25 cellular contexts compared by ENCODE assay signal in genomic region chr12:69345077-69345476, GRCh38. TPM values are rescaled to one million over a fixed set of nuclear protein-coding genes. Genes with fewer than 3 reads are reported as not detected.
A peak's percentile ranks its signal among the peaks of the same experiment; 100 is the strongest.
DNase-seq lines count a peak whose midpoint lies in the region; ATAC-seq, FAIRE-seq and TF ChIP-seq lines count a peak whose summit lies in the region.
"Had no signal": no experiment of that assay in that cellular context is flagged by ENCODE, and none has a peak within 500 bp of the region (broad histone marks: within the 10 kb centered on the region; RNA-seq: fewer than 3 reads in every experiment).

No MANE protein-coding gene starts in this region.

- POLR2A ChIA-PET in HEK293 (lab: Yijun Ruan, JAX) (no interaction called here), K562 (lab: Yijun Ruan, JAX) (interaction anchor here (0.7 kb wide), 1 partner anchor 393 kb away, joined by 3 read pairs; no protein-coding TSS in a partner anchor)

- H3K4me1 ChIP-seq in HEK293 (ENCODE audit: control insufficient read depth, insufficient read depth, low read length) (no peaks in the 10 kb centered on the region), K562 (replicated peaks in 1 of 2; ENCODE audit: control insufficient read depth in 2 of 2, insufficient read depth in 2 of 2, low read length in 2 of 2) (peaks cover 4 to 14% of the 10 kb centered on the region in 2 experiments; a peak in 4 of 5 replicates), neutrophil (ENCODE audit: control insufficient read depth in 1 of 2, insufficient read depth in 1 of 2, low read depth in 1 of 2, low read length in 1 of 2) (peaks cover 78 to 89% of the 10 kb centered on the region in 2 experiments)
- H3K4me1 ChIP-seq: A549, BE2C had no signal

- no peak for TF ChIP-seq RAD21 in K562 (CRISPR knock-in tag; conservative IDR thresholded peaks at IDR 0.05 in 1 of 2, IDR thresholded peaks at IDR 0.05 in 1 of 2)

- no peaks in the 10 kb centered on the region for H3K9me1 ChIP-seq in K562 (ENCODE audit: control insufficient read depth, insufficient read depth, low read length)

- CTCF ChIA-PET in HEK293 (lab: Yijun Ruan, JAX), result interaction anchor here (0.6 kb wide), 1 partner anchor 1294 kb away, joined by 4 read pairs; no protein-coding TSS in a partner anchor
- CTCF ChIA-PET in K562 (lab: Yijun Ruan, JAX; ENCODE audit: low intra/inter-chr PET ratio), result no interaction called here

- DNase-seq in K562 (ENCODE audit: extremely low read depth in 1 of 4, low spot score in 3 of 4) (no peak), foreskin fibroblast (no peak), T-helper 17 cell (no peak)
- no peak for DNase-seq in activated CD4-positive, alpha-beta T cell treated with anti-CD3 and anti-CD28 coated beads, Interleukin-2, amount 50 U/mL, for 48 hours
- DNase-seq: 8988T; ACHN; AML-193; BE2C; Caco-2; CD4-positive, CD25-positive, alpha-beta regulatory T cell; CD8-positive, alpha-beta T cell; DMS153; DND-41; GM23248; H7; HCEC 1CT had no signal

- no peaks in the 10 kb centered on the region for H3K79me2 ChIP-seq in K562 (ENCODE audit: control insufficient read depth, insufficient read depth, low read length)

- H3K4me3 ChIP-seq in HEK293 (ENCODE audit: low read depth, low read length) (no peak overlapping the region), K562 (no peak overlapping the region), neutrophil (ENCODE audit: low read depth in 1 of 2, low read length in 1 of 2) (no peak overlapping the region), foreskin fibroblast (ENCODE audit: low read depth in 1 of 2, low read length in 2 of 2) (no peak overlapping the region)
- H3K4me3 ChIP-seq: A549; BLaER1 treated with 17β-estradiol and CSF1 and Interleukin-3, amounts not matched to agents 10 nM and 100 nM; GM23248 had no signal

- H3K36me3 Mint-ChIP-seq in T-helper 17 cell (ENCODE audit: low read depth), result peaks cover 2% of the 10 kb centered on the region
- H3K36me3 Mint-ChIP-seq: CD4-positive, CD25-positive, alpha-beta regulatory T cell; CD8-positive, alpha-beta T cell had no signal

- H3K36me3 ChIP-seq in HEK293 (ENCODE audit: control insufficient read depth in 2 of 2, insufficient read depth in 1 of 2, low read length in 2 of 2) (no peaks in the 10 kb centered on the region), K562 (ENCODE audit: control insufficient read depth, insufficient read depth, low read length) (no peaks in the 10 kb centered on the region), neutrophil (no peaks in the 10 kb centered on the region)
- H3K36me3 ChIP-seq: BE2C had no signal

- BruUV-seq in K562 (replicated peaks; lab: Mats Ljungman, UMichigan), result no TSS peak

- H3K27ac Mint-ChIP-seq in T-helper 17 cell, result no peak overlapping the region
- H3K27ac Mint-ChIP-seq: CD4-positive, CD25-positive, alpha-beta regulatory T cell; CD8-positive, alpha-beta T cell had no signal

- TF ChIP-seq POLR2A in K562 (conservative IDR thresholded peaks at IDR 0.05), result no peak

- H3K4me2 ChIP-seq in K562 (ENCODE audit: insufficient read depth, low read length), result no peak overlapping the region
- H3K4me2 ChIP-seq: A549 had no signal

- 83% methylated on average over 2 of the region's 2 CpGs for WGBS in K562 (ENCODE audit: insufficient coverage, low coverage, missing lambda C conversion rate)

- ATAC-seq in K562 (no peak), GM21360 (IDR thresholded peaks at IDR 0.05; ENCODE audit: unreplicated experiment) (no peak), T-helper 17 cell (no peak)
- ATAC-seq: A549; CD8-positive, alpha-beta T cell had no signal

- no peak overlapping the region for H3K9ac ChIP-seq in K562 (ENCODE audit: insufficient read depth in 1 of 2, low read depth in 2 of 2, low read length in 2 of 2)
- H3K9ac ChIP-seq: BLaER1 treated with 17β-estradiol and CSF1 and Interleukin-3, amounts not matched to agents 10 nM and 100 nM; GM23248 had no signal

- intact Hi-C loops in K562 (cut with micrococcal nuclease), result no loop called here

- H3K27me3 ChIP-seq in K562 (ENCODE audit: control insufficient read depth in 2 of 2, insufficient read depth in 2 of 2, low read length in 2 of 2), result no peaks in the 10 kb centered on the region
- H3K27me3 ChIP-seq in neutrophil, result no peaks in the 10 kb centered on the region
- H3K27me3 ChIP-seq: BLaER1 treated with 17β-estradiol and CSF1 and Interleukin-3, amounts not matched to agents 10 nM and 100 nM had no signal

- H3K9me3 ChIP-seq in HEK293 (ENCODE audit: control insufficient read depth, insufficient read depth, low read depth, low read length) (no peaks in the 10 kb centered on the region), K562 (replicated peaks; ENCODE audit: control insufficient read depth, insufficient read depth, low read depth, low read length) (no peaks in the 10 kb centered on the region), neutrophil (no peaks in the 10 kb centered on the region), T-helper 17 cell (ENCODE audit: control insufficient read depth, low read length, poor library complexity, severe bottlenecking) (no peaks in the 10 kb centered on the region)
- H3K9me3 ChIP-seq: A549, BE2C, Caco-2 had no signal

- H3K4me3 Mint-ChIP-seq in T-helper 17 cell, result no peak overlapping the region
- H3K4me3 Mint-ChIP-seq: CD4-positive, CD25-positive, alpha-beta regulatory T cell; CD8-positive, alpha-beta T cell had no signal

- no peak overlapping the region for H2AFZ ChIP-seq in K562 (ENCODE audit: low read depth, low read length)
- H2AFZ ChIP-seq: GM23248 had no signal

- H3K27ac ChIP-seq in C4-2B, result peak overlapping the region; percentile 48
- H3K27ac ChIP-seq in HEK293 (ENCODE audit: extremely low read depth, low read depth, low read length), result no peak overlapping the region
- no peak overlapping the region for H3K27ac ChIP-seq in K562 (ENCODE audit: extremely low read depth, low read depth, low read length)
- H3K27ac ChIP-seq in neutrophil, result peak overlapping the region; percentile 91
- H3K27ac ChIP-seq: A549, GM23248 had no signal

- peaks cover 34% of the 10 kb centered on the region for H3K27me3 Mint-ChIP-seq in T-helper 17 cell

- no peak for FAIRE-seq in K562 (lab: Jason Lieb, UNC)
- FAIRE-seq: A549, G401.6, GM12892, H1 had no signal

- no peak for TF ChIP-seq EP300 in K562 (IDR thresholded peaks at IDR 0.05; ENCODE audit: low read length)

- in situ Hi-C loops in K562 (cut with MboI), result no loop called here

- no peak for TF ChIP-seq CTCF in C4-2B (conservative IDR thresholded peaks at IDR 0.05)
- no peak for TF ChIP-seq CTCF in HEK293 (tag by site-specific recombination; IDR thresholded peaks at IDR 0.05)
- TF ChIP-seq CTCF in K562 (IDR thresholded peaks at IDR 0.05 in 2 of 3, conservative IDR thresholded peaks at IDR 0.05 in 1 of 3; ENCODE audit: insufficient read depth in 2 of 3, low read depth in 1 of 3, low read length in 3 of 3), result no peak
- TF ChIP-seq CTCF in neutrophil (IDR thresholded peaks at IDR 0.05), result no peak
- TF ChIP-seq CTCF in foreskin fibroblast (IDR thresholded peaks at IDR 0.05; ENCODE audit: low read depth, low read length), result no peak

- H4K20me1 ChIP-seq in K562 (replicated peaks; ENCODE audit: control insufficient read depth, insufficient read depth, low read length), result no peaks in the 10 kb centered on the region

- H3K4me1 Mint-ChIP-seq in T-helper 17 cell, result peaks cover 4% of the 10 kb centered on the region

TF ChIP-seq in HEK293, 187 proteins besides CTCF, POLR2A, EP300 and RAD21 (continues in another document):
- no peak for TF ChIP-seq ZNF626 (tag by site-specific recombination; IDR thresholded peaks at IDR 0.05)

TF ChIP-seq in K562, 482 proteins besides CTCF, POLR2A, EP300 and RAD21 (continues in another document):
- TF ChIP-seq MCM2 (IDR thresholded peaks at IDR 0.05; ENCODE audit: low read depth), result no peak
- no peak for TF ChIP-seq KLF10 (CRISPR knock-in tag; IDR thresholded peaks at IDR 0.05)
- TF ChIP-seq KLF1 (tag; IDR thresholded peaks at IDR 0.05), result no peak
- TF ChIP-seq ZNF121 (CRISPR knock-in tag; conservative IDR thresholded peaks at IDR 0.05), result peak; percentile 21; the same call in 1 of the 2 replicates

RNA-seq across cellular contexts. Expression of gene LYZ, which starts 3.1 kb away (rescaled TPM):
- total RNA-seq in K562 (2011; cell fraction: chromatin; rRNA removed; ENCODE audit: low replicate concordance), result 6.4 and 13.8 TPM in 2 replicates
- 11.3 and 12.5 TPM in 2 replicates for total RNA-seq in K562 (2011; cell fraction: nucleolus; rRNA removed)
- 15.8 and 17.8 TPM in 2 replicates for total RNA-seq in K562 (2011; cell fraction: nucleoplasm; rRNA removed)
- total RNA-seq in K562 (2014; rRNA removed) (30.1 and 38.1 TPM in 2 replicates), K562 (2014; rRNA removed; fragmentation: Illumina TruSeq; extraction: Trizol) (64.1 and 64.8 TPM in 2 replicates), K562 (2015; rRNA removed; fragmentation: Illumina TruSeq; extraction: Trizol) (96.3 and 99.0 TPM in 2 replicates), K562 (2021) (31.9 and 32.0 TPM in 2 replicates), T-helper 17 cell (100 to 1,000 TPM in 1 of 2 donors, 10 to 100 TPM in 1; 66.3 to 134 TPM)
- polyA plus RNA-seq in K562 (2011; rRNA removed) (35.6 and 41.2 TPM in 2 replicates), K562 (2014; fragmentation: Illumina TruSeq; extraction: Trizol) (42.1 and 46.5 TPM in 2 replicates), K562 (2014; fragmentation: Nextera tagmentation; extraction: Ambion mirVana) (10 to 100 TPM; 44.0 to 47.0 TPM), K562 (2014; rRNA removed) (27.2 and 37.0 TPM in 2 replicates)
- polyA plus RNA-seq in K562 (2011; cell fraction: cytosol; rRNA removed), result 25.8 and 34.2 TPM in 2 replicates
- 4.1 and 6.9 TPM in 2 replicates for polyA plus RNA-seq in K562 (2011; cell fraction: nucleus; rRNA removed)
- polyA plus RNA-seq in K562 (2012), result 63.9 and 76.2 TPM in 2 replicates
- 85.6 and 103 TPM in 2 replicates for polyA minus RNA-seq in K562 (2011; rRNA and poly(A)+ RNA removed)
- polyA minus RNA-seq in K562 (2011; cell fraction: cytosol; rRNA and poly(A)+ RNA removed), result 23.7 and 37.9 TPM in 2 replicates
- polyA minus RNA-seq in K562 (2011; cell fraction: nucleus; rRNA and poly(A)+ RNA removed), result 2.4 and 5.3 TPM in 2 replicates
- total RNA-seq: GM23248, H1, H7 had no signal
- polyA plus RNA-seq: GM23248, H1 had no signal

RNA-seq across cellular contexts. Expression of gene YEATS4, which starts 14.5 kb away (rescaled TPM):
- 10.0 and 21.9 TPM in 2 replicates for total RNA-seq in K562 (2011; cell fraction: chromatin; rRNA removed; ENCODE audit: low replicate concordance)
- total RNA-seq in K562 (2011; cell fraction: nucleolus; rRNA removed), result 10.8 and 18.6 TPM in 2 replicates
- 14.5 and 16.9 TPM in 2 replicates for total RNA-seq in K562 (2011; cell fraction: nucleoplasm; rRNA removed)
- total RNA-seq in K562 (2014; rRNA removed), result 39.3 and 82.5 TPM in 2 replicates
- total RNA-seq in K562 (2014; rRNA removed; fragmentation: Illumina TruSeq; extraction: Trizol), result 52.9 and 62.2 TPM in 2 replicates
- total RNA-seq in K562 (2015; rRNA removed; fragmentation: Illumina TruSeq; extraction: Trizol), result 41.2 and 41.3 TPM in 2 replicates
- total RNA-seq in K562 (2021), result 33.0 and 39.2 TPM in 2 replicates
- 37.8 and 50.2 TPM in 2 replicates for polyA plus RNA-seq in K562 (2011; rRNA removed)
- 27.5 and 29.8 TPM in 2 replicates for polyA plus RNA-seq in K562 (2011; cell fraction: cytosol; rRNA removed)
- 11.5 and 13.0 TPM in 2 replicates for polyA plus RNA-seq in K562 (2011; cell fraction: nucleus; rRNA removed)
- 30.1 and 43.6 TPM in 2 replicates for polyA plus RNA-seq in K562 (2012)
- polyA plus RNA-seq in K562 (2014; fragmentation: Illumina TruSeq; extraction: Trizol), result 45.2 and 49.2 TPM in 2 replicates
- polyA plus RNA-seq in K562 (2014; fragmentation: Nextera tagmentation; extraction: Ambion mirVana), result 10 to 100 TPM; 25.9 to 26.3 TPM
- 61.0 and 92.2 TPM in 2 replicates for polyA plus RNA-seq in K562 (2014; rRNA removed)
- 20.0 and 24.0 TPM in 2 replicates for polyA minus RNA-seq in K562 (2011; rRNA and poly(A)+ RNA removed)
- polyA minus RNA-seq in K562 (2011; cell fraction: cytosol; rRNA and poly(A)+ RNA removed), result 22.5 and 24.1 TPM in 2 replicates
- polyA minus RNA-seq in K562 (2011; cell fraction: nucleus; rRNA and poly(A)+ RNA removed), result 14.9 and 31.8 TPM in 2 replicates
- total RNA-seq in T-helper 17 cell, result 10 to 100 TPM; 34.0 to 36.7 TPM

Comparison
In these comparisons a context has a peak if more than half of its experiments do, and no peak if none do; other contexts are left out.
1. H3K27ac ChIP-seq: peak in C4-2B (single experiment) and neutrophil (single experiment); none in HEK293 (single experiment) and K562 (single experiment).